In genomic region chr3:116441652-116442051, GRCh38 we compare ENCODE assay signal across 20 cellular contexts. TPM values are rescaled to one million over a fixed set of nuclear protein-coding genes. Genes with fewer than 3 reads are reported as not detected.
"Had no signal": no experiment of that assay in that cellular context is flagged by ENCODE, and none has a peak within 500 bp of the region (broad histone marks: within the 10 kb centered on the region; RNA-seq: fewer than 3 reads in every experiment).

No MANE protein-coding gene starts in this region.

- H3K36me3 ChIP-seq: esophagus muscularis mucosa, gastroesophageal sphincter, thyroid gland, vagina had no signal

- H3K36me3 Mint-ChIP-seq: activated naive CD8-positive, alpha-beta T cell treated with anti-CD3 and anti-CD28 coated beads, Interleukin-2, amount 10 ng/mL, durations not matched to agents 7 days and 5 days; natural killer cell; T-cell had no signal

- H3K4me1 Mint-ChIP-seq: activated naive CD8-positive, alpha-beta T cell treated with anti-CD3 and anti-CD28 coated beads, Interleukin-2, amount 10 ng/mL, durations not matched to agents 7 days and 5 days; memory B cell; natural killer cell; T-cell had no signal

- H3K4me3 Mint-ChIP-seq: activated CD8-positive, alpha-beta T cell treated with anti-CD3 and anti-CD28 coated beads, Interleukin-2, amount 10 ng/mL, durations not matched to agents 7 days and 5 days; activated naive CD8-positive, alpha-beta T cell treated with anti-CD3 and anti-CD28 coated beads, Interleukin-2, amount 10 ng/mL, durations not matched to agents 7 days and 5 days; activated T-cell treated with anti-CD3 and anti-CD28 coated beads, Interleukin-2, amount 50 U/mL, for 24 hours; memory B cell; natural killer cell; T-cell had no signal

- H3K27me3 ChIP-seq: thyroid gland, vagina had no signal

- H3K27ac ChIP-seq: esophagus muscularis mucosa, gastroesophageal sphincter, parathyroid adenoma, thyroid gland, vagina had no signal

- H2AFZ ChIP-seq: parathyroid adenoma had no signal

- DNase-seq: activated CD4-positive, alpha-beta T cell treated with anti-CD3 and anti-CD28 coated beads for 48 hours; activated CD4-positive, CD25-positive, alpha-beta regulatory T cell; activated CD8-positive, alpha-beta T cell treated with anti-CD3 and anti-CD28 coated beads, Interleukin-2, amount 10 ng/mL, durations not matched to agents 7 days and 5 days; activated naive CD4-positive, alpha-beta T cell treated with Interleukin-2 at 50 U/mL for 16 hours; activated naive CD8-positive, alpha-beta T cell treated with anti-CD3 and anti-CD28 coated beads, Interleukin-2, amount 10 ng/mL, durations not matched to agents 7 days and 5 days; activated T-cell treated with anti-CD3 and anti-CD28 coated beads, Interleukin-2, amount 50 U/mL, for 24 hours; cerebellar nuclear complex; effector memory CD4-positive, alpha-beta T cell; left ventricle myocardium superior; natural killer cell; stimulated activated naive CD4-positive, alpha-beta T cell; T-cell; thyroid gland had no signal

- H3K9me3 Mint-ChIP-seq: activated T-cell treated with anti-CD3 and anti-CD28 coated beads, Interleukin-2, amount 50 U/mL, for 24 hours; activated T-helper 2 cell treated with anti-CD3 and anti-CD28 coated beads, Interferon-gamma antibody, Interleukin-2, Interleukin-4, amounts not matched to agents 10 μg/mL and 5 μg/mL and 100 μg/mL, durations not matched to agents 14 hours and 24 hours and 36 hours had no signal

- H3K27ac Mint-ChIP-seq: activated CD8-positive, alpha-beta T cell treated with anti-CD3 and anti-CD28 coated beads, Interleukin-2, amount 10 ng/mL, durations not matched to agents 7 days and 5 days; activated naive CD8-positive, alpha-beta T cell treated with anti-CD3 and anti-CD28 coated beads, Interleukin-2, amount 10 ng/mL, durations not matched to agents 7 days and 5 days; activated T-cell treated with anti-CD3 and anti-CD28 coated beads, Interleukin-2, amount 50 U/mL, for 24 hours; activated T-helper 2 cell treated with anti-CD3 and anti-CD28 coated beads, Interferon-gamma antibody, Interleukin-2, Interleukin-4, amounts not matched to agents 10 μg/mL and 5 μg/mL and 100 μg/mL, durations not matched to agents 14 hours and 24 hours and 36 hours; memory B cell; natural killer cell; T-cell had no signal

- H3K9me3 ChIP-seq: esophagus muscularis mucosa, gastroesophageal sphincter, thyroid gland, vagina had no signal

- H3K79me2 ChIP-seq: parathyroid adenoma had no signal

- H3K4me1 ChIP-seq: esophagus muscularis mucosa, gastroesophageal sphincter, parathyroid adenoma, thyroid gland had no signal

- H3K4me3 ChIP-seq: esophagus muscularis mucosa, gastroesophageal sphincter, thyroid gland, vagina had no signal

RNA-seq across cellular contexts. Expression of gene LSAMP, which starts 3.6 kb away (rescaled TPM):
- total RNA-seq: activated CD8-positive, alpha-beta T cell treated with anti-CD3 and anti-CD28 coated beads, Interleukin-2, amount 10 ng/mL, durations not matched to agents 7 days and 5 days; activated naive CD8-positive, alpha-beta T cell treated with anti-CD3 and anti-CD28 coated beads, Interleukin-2, amount 10 ng/mL, durations not matched to agents 7 days and 5 days; activated T-helper 2 cell treated with anti-CD3 and anti-CD28 coated beads, Interferon-gamma antibody, Interleukin-2, Interleukin-4, amounts not matched to agents 10 μg/mL and 5 μg/mL and 100 μg/mL, durations not matched to agents 14 hours and 24 hours and 36 hours; endothelial cell of umbilical vein; natural killer cell had no signal
